7 cellular contexts compared by ENCODE assay signal in genomic region chrX:31962256-31962655, GRCh38.
"Had no signal": no experiment of that assay in that cellular context is flagged by ENCODE, and none has a peak within 500 bp of the region (broad histone marks: within the 10 kb centered on the region; RNA-seq: fewer than 3 reads in every experiment).

No MANE protein-coding gene starts in this region.

- H3K27ac ChIP-seq: HL-60, KMS-11 had no signal

- H3K9ac ChIP-seq: KMS-11 had no signal

- H3K27me3 Mint-ChIP-seq: IgD-negative memory B cell had no signal

- H3K27ac Mint-ChIP-seq: IgD-negative memory B cell had no signal

- H3K4me2 ChIP-seq: KMS-11 had no signal

- DNase-seq: KBM-7, KG1 had no signal

- ATAC-seq: HepG2 had no signal

- H3K36me3 Mint-ChIP-seq: IgD-negative memory B cell had no signal

- FAIRE-seq: HepG2, HTR-8/SVneo had no signal

- H3K4me3 Mint-ChIP-seq: IgD-negative memory B cell had no signal
